Comparison of ENCODE assay signal across 8 cellular contexts in genomic region chr16:684067-684794, GRCh38. TPM values are rescaled to one million over a fixed set of nuclear protein-coding genes. Genes with fewer than 3 reads are reported as not detected.
DNase-seq lines count a peak whose midpoint lies in the region; ATAC-seq and TF ChIP-seq lines count a peak whose summit lies in the region.

TSS of gene JMJD8 (minus strand) at chr16:684334. CDS start at chr16:684319, 15 bp downstream.

- H3K9me2 ChIP-seq in DOHH2 (replicated peaks; ENCODE audit: control insufficient read depth, low read length) (no peaks in the 10 kb centered on the region), GM23248 (ENCODE audit: insufficient read depth) (no peaks in the 10 kb centered on the region)

- H3K27ac Mint-ChIP-seq in activated T-helper 17 cell treated with anti-CD3 and anti-CD28 coated beads, Interleukin-2, amount 50 U/mL, for 72 hours = peak within 1 kb of the TSS; percentile 58
- peak within 1 kb of the TSS in 8 of 10 donors; percentile 52 to 93 (median 80) for H3K27ac Mint-ChIP-seq in naive thymus-derived CD8-positive, alpha-beta T cell
- H3K27ac Mint-ChIP-seq in stimulated activated memory B cell treated with anti-CD40 and anti-IgM and Interleukin-4, amounts not matched to agents 10 μg/mL and 1 μg/mL and 100 μg/mL, for 72 hours = peak within 1 kb of the TSS; percentile 81

- H3K9me3 Mint-ChIP-seq in activated T-helper 17 cell treated with anti-CD3 and anti-CD28 coated beads, Interleukin-2, amount 50 U/mL, for 72 hours = no peaks in the 10 kb centered on the region
- H3K9me3 Mint-ChIP-seq in naive thymus-derived CD8-positive, alpha-beta T cell = no peaks in the 10 kb centered on the region
- no peaks in the 10 kb centered on the region for H3K9me3 Mint-ChIP-seq in stimulated activated memory B cell treated with anti-CD40 and anti-IgM and Interleukin-4, amounts not matched to agents 10 μg/mL and 1 μg/mL and 100 μg/mL, for 72 hours

- H3K27me3 Mint-ChIP-seq in activated T-helper 17 cell treated with anti-CD3 and anti-CD28 coated beads, Interleukin-2, amount 50 U/mL, for 72 hours = no peaks in the 10 kb centered on the region
- H3K27me3 Mint-ChIP-seq in naive thymus-derived CD8-positive, alpha-beta T cell = no peaks in the 10 kb centered on the region
- H3K27me3 Mint-ChIP-seq in stimulated activated memory B cell treated with anti-CD40 and anti-IgM and Interleukin-4, amounts not matched to agents 10 μg/mL and 1 μg/mL and 100 μg/mL, for 72 hours = no peaks in the 10 kb centered on the region

- H3K36me3 ChIP-seq in DOHH2 (ENCODE audit: control insufficient read depth, low read length) (peaks cover 59% of the 10 kb centered on the region), GM23248 (ENCODE audit: low read depth) (peaks cover 11% of the 10 kb centered on the region; the same call in 1 of the 2 replicates), RWPE2 (ENCODE audit: low read depth) (peaks cover 44% of the 10 kb centered on the region), fibroblast of lung (ENCODE audit: control insufficient read depth, insufficient read depth, low read length) (peaks cover 38% of the 10 kb centered on the region)

- H3K79me2 ChIP-seq in DOHH2 (ENCODE audit: control insufficient read depth, low read length) (peaks cover 48% of the 10 kb centered on the region), GM23248 (ENCODE audit: insufficient read depth) (peaks cover 54% of the 10 kb centered on the region), fibroblast of lung (ENCODE audit: control insufficient read depth, insufficient read depth, low read length) (peaks cover 35% of the 10 kb centered on the region)

- H3K4me1 ChIP-seq in DOHH2 (ENCODE audit: control insufficient read depth, low read length) = peaks cover 47% of the 10 kb centered on the region
- H3K4me1 ChIP-seq in GM23248 (ENCODE audit: insufficient read depth) = peaks cover 16% of the 10 kb centered on the region
- peaks cover 12% of the 10 kb centered on the region for H3K4me1 ChIP-seq in RWPE2 (ENCODE audit: insufficient read depth, poor library complexity, severe bottlenecking)
- peaks cover 18% of the 10 kb centered on the region for H3K4me1 ChIP-seq in fibroblast of lung (ENCODE audit: control insufficient read depth, extremely low read depth, insufficient read depth, low read length)

- peak within 1 kb of the TSS; percentile 68 for H3K9ac ChIP-seq in GM23248
- H3K9ac ChIP-seq in fibroblast of lung (ENCODE audit: insufficient read depth, low read length) = peak within 1 kb of the TSS; percentile 40

- TF ChIP-seq CTCF in DOHH2 (IDR thresholded peaks at IDR 0.05; ENCODE audit: low read depth, low read length, poor library complexity, severe bottlenecking) (no peak), LNCaP clone FGC (IDR thresholded peaks at IDR 0.05; ENCODE audit: control insufficient read depth, extremely low read depth, insufficient read depth) (no peak), RWPE2 (IDR thresholded peaks at IDR 0.05; ENCODE audit: poor library complexity, severe bottlenecking) (no peak), fibroblast of lung (conservative IDR thresholded peaks at IDR 0.05 in 1 of 2, IDR thresholded peaks at IDR 0.05 in 1 of 2; ENCODE audit: low read depth in 1 of 2, low read length in 2 of 2) (no peak)

- H3K4me3 Mint-ChIP-seq in activated T-helper 17 cell treated with anti-CD3 and anti-CD28 coated beads, Interleukin-2, amount 50 U/mL, for 72 hours = peak within 1 kb of the TSS; percentile 73
- peak within 1 kb of the TSS; percentile 60 to 86 (median 76) for H3K4me3 Mint-ChIP-seq in naive thymus-derived CD8-positive, alpha-beta T cell
- peak within 1 kb of the TSS; percentile 85 for H3K4me3 Mint-ChIP-seq in stimulated activated memory B cell treated with anti-CD40 and anti-IgM and Interleukin-4, amounts not matched to agents 10 μg/mL and 1 μg/mL and 100 μg/mL, for 72 hours

- ATAC-seq in RWPE2 (ENCODE audit: low read depth) = peak; percentile 67
- ATAC-seq in activated T-helper 17 cell treated with anti-CD3 and anti-CD28 coated beads, Interleukin-2, amount 50 U/mL, for 72 hours (replicated peaks) = peak; percentile 86
- peak; percentile 67 to 74 for ATAC-seq in naive thymus-derived CD8-positive, alpha-beta T cell
- peak; percentile 86 for ATAC-seq in stimulated activated memory B cell treated with anti-CD40 and anti-IgM and Interleukin-4, amounts not matched to agents 10 μg/mL and 1 μg/mL and 100 μg/mL, for 72 hours

- H3K4me2 ChIP-seq in DOHH2 (ENCODE audit: low read length) = peak within 1 kb of the TSS; percentile 97
- H3K4me2 ChIP-seq in GM23248 (ENCODE audit: unreplicated experiment) = peak within 1 kb of the TSS; percentile 73
- peak within 1 kb of the TSS; percentile 62 for H3K4me2 ChIP-seq in fibroblast of lung (ENCODE audit: extremely low read depth, insufficient read depth, low read length)

- no peaks in the 10 kb centered on the region for H3F3A ChIP-seq in DOHH2 (ENCODE audit: control insufficient read depth, insufficient read depth)
- peaks cover 15% of the 10 kb centered on the region; the same call in 1 of the 2 replicates for H3F3A ChIP-seq in GM23248 (ENCODE audit: insufficient read depth)

- H3K9me3 ChIP-seq in DOHH2 (ENCODE audit: control insufficient read depth, insufficient read depth, low read length) (no peaks in the 10 kb centered on the region), GM23248 (ENCODE audit: low read depth) (no peaks in the 10 kb centered on the region), RWPE2 (ENCODE audit: severe bottlenecking) (no peaks in the 10 kb centered on the region), fibroblast of lung (ENCODE audit: control insufficient read depth, insufficient read depth, low read depth, low read length) (no peaks in the 10 kb centered on the region)

- H3K27ac ChIP-seq in DOHH2 (ENCODE audit: low read depth, low read length) (0 out of 2 replicates have a peak within 1 kb of the TSS, but pooled peaks have one; percentile 18), GM23248 (peak within 1 kb of the TSS; percentile 58), RWPE2 (ENCODE audit: poor library complexity, severe bottlenecking) (peak within 1 kb of the TSS; percentile 77), fibroblast of lung (ENCODE audit: insufficient read depth, low read length) (peak within 1 kb of the TSS; percentile 69)

- DNase-seq in GM23248 (peak; percentile 99), LNCaP clone FGC (ENCODE audit: low read depth) (peak; percentile 83), RWPE2 (ENCODE audit: low spot score) (peak; percentile 99), fibroblast of lung (ENCODE audit: low read depth in 2 of 2) (peak; percentile 94)
- peak; percentile 91 to 98 (median 92) for DNase-seq in naive thymus-derived CD8-positive, alpha-beta T cell

- H3K4me1 Mint-ChIP-seq in activated T-helper 17 cell treated with anti-CD3 and anti-CD28 coated beads, Interleukin-2, amount 50 U/mL, for 72 hours = peaks cover 4% of the 10 kb centered on the region
- peaks cover 5 to 46% (median 34%) of the 10 kb centered on the region in 4 donors for H3K4me1 Mint-ChIP-seq in naive thymus-derived CD8-positive, alpha-beta T cell
- peaks cover 52% of the 10 kb centered on the region for H3K4me1 Mint-ChIP-seq in stimulated activated memory B cell treated with anti-CD40 and anti-IgM and Interleukin-4, amounts not matched to agents 10 μg/mL and 1 μg/mL and 100 μg/mL, for 72 hours

- peaks cover 19% of the 10 kb centered on the region for H4K20me1 ChIP-seq in DOHH2 (ENCODE audit: control insufficient read depth, insufficient read depth, low read depth, low read length)
- H4K20me1 ChIP-seq in GM23248 (ENCODE audit: insufficient read depth) = no peaks in the 10 kb centered on the region
- H4K20me1 ChIP-seq in fibroblast of lung (ENCODE audit: control insufficient read depth, extremely low read depth, insufficient read depth, low read length) = no peaks in the 10 kb centered on the region

- peaks cover 37% of the 10 kb centered on the region for H3K36me3 Mint-ChIP-seq in activated T-helper 17 cell treated with anti-CD3 and anti-CD28 coated beads, Interleukin-2, amount 50 U/mL, for 72 hours (ENCODE audit: low read depth)
- H3K36me3 Mint-ChIP-seq in naive thymus-derived CD8-positive, alpha-beta T cell = peaks cover 0 to 14% (median 3%) of the 10 kb centered on the region in 3 donors
- peaks cover 25% of the 10 kb centered on the region for H3K36me3 Mint-ChIP-seq in stimulated activated memory B cell treated with anti-CD40 and anti-IgM and Interleukin-4, amounts not matched to agents 10 μg/mL and 1 μg/mL and 100 μg/mL, for 72 hours

- H2AFZ ChIP-seq in GM23248 (peak within 1 kb of the TSS; percentile 57; the same call in 1 of the 2 replicates), fibroblast of lung (ENCODE audit: low read length) (peak within 1 kb of the TSS; percentile 29)

- H3K27me3 ChIP-seq in DOHH2 (ENCODE audit: control insufficient read depth, low read length) = no peaks in the 10 kb centered on the region
- no peaks in the 10 kb centered on the region for H3K27me3 ChIP-seq in GM23248 (replicated peaks; ENCODE audit: insufficient read depth)
- no peaks in the 10 kb centered on the region for H3K27me3 ChIP-seq in RWPE2 (ENCODE audit: insufficient read depth, poor library complexity, severe bottlenecking)
- H3K27me3 ChIP-seq in fibroblast of lung (ENCODE audit: control insufficient read depth, insufficient read depth, low read length) = no peaks in the 10 kb centered on the region

- in situ Hi-C loops in GM23248 (cut with MboI) = no loop called here

- H3K4me3 ChIP-seq in DOHH2 (ENCODE audit: low read length) (peak within 1 kb of the TSS; percentile 93), GM23248 (peak within 1 kb of the TSS; percentile 70), LNCaP clone FGC (ENCODE audit: low read depth, low read length) (peak within 1 kb of the TSS; percentile 72), RWPE2 (ENCODE audit: severe bottlenecking) (peak within 1 kb of the TSS; percentile 72), fibroblast of lung (replicated peaks in 1 of 4; ENCODE audit: control extremely low read depth in 1 of 4, insufficient read depth in 1 of 4, low read depth in 3 of 4, low read length in 4 of 4) (peak within 1 kb of the TSS; percentile 42 to 63 (median 52))

- WGBS in GM23248 (ENCODE audit: low coverage in 1 of 2, low lambda C conversion rate in 2 of 2, missing lambda C conversion rate in 2 of 2), 2 experiments = 5 to 9% methylated on average over 51 to 67 of the region's 91 CpGs

- POLR2A ChIA-PET in naive thymus-derived CD8-positive, alpha-beta T cell (lab: Charles Lee) = interaction anchor here (0.5 to 8.3 kb wide), 12 partner anchors 9 to 1530 kb away, joined by 3 to 95 read pairs (median 4); partner anchors contain the start of genes METTL26, RHOT2 and WDR90

RNA-seq across cellular contexts. Expression of gene JMJD8, which starts in this region (rescaled TPM):
- 88.8 and 96.3 TPM in 2 replicates for total RNA-seq in GM23248 (2014; rRNA removed; shearing (Covaris generic))
- polyA plus RNA-seq in GM23248 (2016; fragmentation: Nextera tagmentation; extraction: Ambion mirVana) (87.9 and 91.6 TPM in 2 replicates), fibroblast of lung (31.5 and 37.8 TPM in 2 replicates)
- total RNA-seq in activated T-helper 17 cell treated with anti-CD3 and anti-CD28 coated beads, Interleukin-2, amount 50 U/mL, for 72 hours = 10 to 100 TPM; 16.8 to 26.8 TPM
- 19.8 and 23.8 TPM in 2 replicates for total RNA-seq in fibroblast of lung
- polyA plus RNA-seq in fibroblast of lung (2012) = 43.0 and 52.7 TPM in 2 replicates
- 49.5 and 60.5 TPM in 2 replicates for polyA minus RNA-seq in fibroblast of lung (ENCODE audit: low replicate concordance)
- total RNA-seq in naive thymus-derived CD8-positive, alpha-beta T cell = 10 to 100 TPM; 40.8 to 41.2 TPM
- polyA plus RNA-seq in naive thymus-derived CD8-positive, alpha-beta T cell = 10 to 100 TPM; 31.7 to 62.8 (median 46.0) TPM

Comparison
In these comparisons a context has a peak if more than half of its experiments do, and no peak if none do; other contexts are left out.
1. Peak in every context shown above with its lines: DNase-seq, ATAC-seq, H3K4me3 ChIP-seq and H3K27ac ChIP-seq.
2. H3K27ac ChIP-seq: peak in every context shown above with its lines; median percentile 77 in RWPE2; 69 in fibroblast of lung; 58 in GM23248; 18 in DOHH2.